Comparison of ENCODE assay signal across 8 cellular contexts in the genomic region with DNA sequence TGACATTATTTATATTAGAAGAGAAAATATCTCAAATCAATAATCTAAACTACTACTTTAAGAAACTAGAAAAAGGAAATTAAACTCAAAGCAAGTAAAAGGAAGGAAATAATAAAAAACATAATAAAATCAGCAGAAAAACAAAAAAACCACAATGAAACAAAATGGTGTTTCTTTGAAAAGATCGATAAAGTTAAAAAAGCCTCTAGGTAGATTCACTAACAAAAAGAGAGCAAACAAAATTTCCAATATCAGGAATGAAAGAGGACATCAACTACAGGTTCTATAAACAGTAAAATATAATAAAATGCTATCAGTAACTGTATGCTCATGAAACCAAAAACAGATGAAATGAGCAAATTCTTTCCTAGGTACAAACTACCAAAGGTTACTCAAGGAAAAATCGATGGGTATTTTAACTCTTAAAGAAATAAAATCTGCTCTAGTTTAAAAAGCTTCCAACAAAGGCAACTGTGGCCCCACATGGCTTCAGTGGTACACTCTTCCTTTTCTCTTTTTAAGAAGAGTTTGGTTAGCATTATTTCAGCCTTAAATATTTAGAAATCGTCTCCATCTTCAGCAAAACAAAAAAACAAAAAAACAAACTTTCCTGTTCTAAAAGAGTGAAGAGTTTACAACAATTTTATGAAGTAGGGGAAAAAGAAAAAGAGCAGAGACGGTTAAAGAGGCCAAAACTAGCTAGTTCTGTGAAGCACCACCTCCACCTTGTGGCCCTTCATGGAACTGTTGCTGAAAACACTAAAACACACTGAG.
DNase-seq lines count a peak whose midpoint lies in the region; ATAC-seq and TF ChIP-seq lines count a peak whose summit lies in the region.

No MANE protein-coding gene starts in this region.

- H3K4me1 ChIP-seq in MM.1S (ENCODE audit: low read length) (no peaks in the 10 kb centered on the region), right atrium auricular region (peaks cover 0 to 13% of the 10 kb centered on the region in 2 donors), gastrocnemius medialis (no peaks in the 10 kb centered on the region)

- H4K20me1 ChIP-seq in MM.1S (ENCODE audit: insufficient read depth, low read length), result no peaks in the 10 kb centered on the region

- peaks cover 29% of the 10 kb centered on the region for H3K4me1 Mint-ChIP-seq in activated naive CD8-positive, alpha-beta T cell treated with anti-CD3 and anti-CD28 coated beads, Interleukin-2, amount 50 U/mL, for 24 hours

- H3K27me3 Mint-ChIP-seq in activated naive CD8-positive, alpha-beta T cell treated with anti-CD3 and anti-CD28 coated beads, Interleukin-2, amount 50 U/mL, for 24 hours, result no peaks in the 10 kb centered on the region

- H3K4me3 Mint-ChIP-seq in activated naive CD8-positive, alpha-beta T cell treated with anti-CD3 and anti-CD28 coated beads, Interleukin-2, amount 50 U/mL, for 24 hours, result no peak overlapping the region

- H3K36me3 ChIP-seq in MM.1S (replicated peaks; ENCODE audit: insufficient read depth, low read length), result no peaks in the 10 kb centered on the region
- no peaks in the 10 kb centered on the region for H3K36me3 ChIP-seq in right atrium auricular region
- H3K36me3 ChIP-seq in gastrocnemius medialis, result peaks cover 0 to 10% of the 10 kb centered on the region in 2 donors

- no peaks in the 10 kb centered on the region for H3K79me2 ChIP-seq in MM.1S (ENCODE audit: low read length)

- DNase-seq in G401 (ENCODE audit: low spot score) (peak; percentile 74), MM.1S (peak; percentile 59), T-helper 1 cell (peak; percentile 31 to 67 (median 48)), right atrium auricular region (ENCODE audit: low spot score) (peak; percentile 73), gastrocnemius medialis (peak; percentile 6 to 29)
- DNase-seq in activated naive CD8-positive, alpha-beta T cell treated with anti-CD3 and anti-CD28 coated beads, Interleukin-2, amount 50 U/mL, for 24 hours, result peak; percentile 66

- peak; percentile 38 for ATAC-seq in activated naive CD8-positive, alpha-beta T cell treated with anti-CD3 and anti-CD28 coated beads, Interleukin-2, amount 50 U/mL, for 24 hours
- ATAC-seq in gastrocnemius medialis, result peak; percentile 74 to 85
- ATAC-seq in GM21381 (IDR thresholded peaks at IDR 0.05; ENCODE audit: unreplicated experiment), result no peak
- ATAC-seq in GM19463 (IDR thresholded peaks at IDR 0.05; ENCODE audit: unreplicated experiment), result no peak

- H3K9me2 ChIP-seq in MM.1S (replicated peaks; ENCODE audit: insufficient read depth, low read length), result no peaks in the 10 kb centered on the region

- H3K27ac ChIP-seq in MM.1S (ENCODE audit: low read length) (no peak overlapping the region), right atrium auricular region (no peak overlapping the region), gastrocnemius medialis (no peak overlapping the region)

- no peak overlapping the region for H3K9ac ChIP-seq in MM.1S (ENCODE audit: low read length)

- no peaks in the 10 kb centered on the region for H3K9me3 Mint-ChIP-seq in activated naive CD8-positive, alpha-beta T cell treated with anti-CD3 and anti-CD28 coated beads, Interleukin-2, amount 50 U/mL, for 24 hours

- no peak for TF ChIP-seq POLR2A in gastrocnemius medialis (IDR thresholded peaks at IDR 0.05)

- H3K9me3 ChIP-seq in MM.1S (replicated peaks; ENCODE audit: insufficient read depth, low read length) (no peaks in the 10 kb centered on the region), right atrium auricular region (no peaks in the 10 kb centered on the region), gastrocnemius medialis (no peaks in the 10 kb centered on the region)

- no peak overlapping the region for H3K4me2 ChIP-seq in MM.1S (ENCODE audit: low read depth, low read length)

- in situ Hi-C loops in G401 (cut with HindIII; ENCODE audit: low sequenced_read_pairs) (no loop called here), gastrocnemius medialis (cut with MboI; ENCODE audit: low sequenced_read_pairs in 4 of 4) (loop anchor here in 3 of 4 donors (10.0 to 25.0 kb wide), 5 partner anchors 290 to 492 kb away; partner anchors contain the start of gene MTMR4 (in 3 of the 3))

- no peak overlapping the region for H3K4me3 ChIP-seq in MM.1S (ENCODE audit: low read length)
- H3K4me3 ChIP-seq in right atrium auricular region, result no peak overlapping the region
- H3K4me3 ChIP-seq in gastrocnemius medialis, result no peak overlapping the region

- H2AFZ ChIP-seq in MM.1S (ENCODE audit: low read length), result no peak overlapping the region

- H3K27me3 ChIP-seq in MM.1S (replicated peaks; ENCODE audit: insufficient read depth, low read length) (no peaks in the 10 kb centered on the region), right atrium auricular region (no peaks in the 10 kb centered on the region), gastrocnemius medialis (no peaks in the 10 kb centered on the region)

- H3F3A ChIP-seq in MM.1S (ENCODE audit: insufficient read depth, low read length), result 0 out of 2 replicates have a peak, but pooled peaks cover 6% of the 10 kb centered on the region

- intact Hi-C loops in gastrocnemius medialis (cut with DNase I; ENCODE audit: low total_unique reads), result loop anchor here (1.0 to 2.0 kb wide), 3 partner anchors 294 to 486 kb away; no protein-coding TSS in a partner anchor

- H3K27ac Mint-ChIP-seq in activated naive CD8-positive, alpha-beta T cell treated with anti-CD3 and anti-CD28 coated beads, Interleukin-2, amount 50 U/mL, for 24 hours, result peak overlapping the region; percentile 54

- peaks cover 12% of the 10 kb centered on the region for H3K36me3 Mint-ChIP-seq in activated naive CD8-positive, alpha-beta T cell treated with anti-CD3 and anti-CD28 coated beads, Interleukin-2, amount 50 U/mL, for 24 hours (ENCODE audit: low read depth)

- peak; percentile 89 for TF ChIP-seq CTCF in MM.1S (IDR thresholded peaks at IDR 0.05; ENCODE audit: low read length)
- peak; percentile 88 to 97 for TF ChIP-seq CTCF in right atrium auricular region (IDR thresholded peaks at IDR 0.05)
- peak; percentile 77 to 94 (median 79) for TF ChIP-seq CTCF in gastrocnemius medialis (IDR thresholded peaks at IDR 0.05 in 4 of 5, conservative IDR thresholded peaks at IDR 0.05 in 1 of 5)

Comparison
In these comparisons a context has a peak if more than half of its experiments do, and no peak if none do; other contexts are left out.
1. DNase-seq: peak in every context shown above with its lines; median percentile 74 in G401; 73 in right atrium auricular region; 66 in activated naive CD8-positive, alpha-beta T cell treated with anti-CD3 and anti-CD28 coated beads, Interleukin-2, amount 50 U/mL, for 24 hours; 59 in MM.1S; 48 in T-helper 1 cell; 18 in gastrocnemius medialis.
2. ATAC-seq: peak in activated naive CD8-positive, alpha-beta T cell treated with anti-CD3 and anti-CD28 coated beads, Interleukin-2, amount 50 U/mL, for 24 hours (single experiment) and gastrocnemius medialis (2 of 2); none in GM21381 (single experiment) and GM19463 (single experiment).
3. Peak in every context shown above with its lines, with median percentiles within 50 percentile points of each other: CTCF ChIP-seq.